Comparison of ENCODE assay signal across 16 cellular contexts in genomic region chr1:181587870-181588438, GRCh38.
DNase-seq lines count a peak whose midpoint lies in the region; ATAC-seq and TF ChIP-seq lines count a peak whose summit lies in the region.
"Had no signal": no experiment of that assay in that cellular context is flagged by ENCODE, and none has a peak within 500 bp of the region (broad histone marks: within the 10 kb centered on the region; RNA-seq: fewer than 3 reads in every experiment).

No MANE protein-coding gene starts in this region.

- H3F3A ChIP-seq in neural progenitor cell (ENCODE audit: low read depth): peaks cover 4% of the 10 kb centered on the region

- no peak overlapping the region for H3K27ac Mint-ChIP-seq in neural progenitor cell
- H3K27ac Mint-ChIP-seq: T-cell had no signal

- peaks cover 17% of the 10 kb centered on the region for H3K4me1 Mint-ChIP-seq in neural progenitor cell
- H3K4me1 Mint-ChIP-seq: T-cell had no signal

- H3K36me3 ChIP-seq in H7 (replicated peaks; ENCODE audit: control insufficient read depth, insufficient read depth, low read length) (no peaks in the 10 kb centered on the region), neural progenitor cell (no peaks in the 10 kb centered on the region)
- H3K36me3 ChIP-seq: spleen had no signal

- no peaks in the 10 kb centered on the region for H3K27me3 Mint-ChIP-seq in neural progenitor cell (ENCODE audit: insufficient read depth, low read depth)

- H3K79me2 ChIP-seq in neural progenitor cell (ENCODE audit: low read depth): no peaks in the 10 kb centered on the region

- H3K9ac ChIP-seq in neural progenitor cell: no peak overlapping the region

- H3K4me2 ChIP-seq in neural progenitor cell: no peak overlapping the region

- H3K4me3 Mint-ChIP-seq in neural progenitor cell: no peak overlapping the region
- H3K4me3 Mint-ChIP-seq: brain, T-cell had no signal

- no peak overlapping the region for H2AFZ ChIP-seq in neural progenitor cell (replicated peaks)

- no peaks in the 10 kb centered on the region for H3K36me3 Mint-ChIP-seq in neural progenitor cell
- H3K36me3 Mint-ChIP-seq: brain, T-cell had no signal

- H3K4me3 ChIP-seq in H7 (ENCODE audit: insufficient read depth, low read depth, low read length) (no peak overlapping the region), neural progenitor cell (no peak overlapping the region)
- H3K4me3 ChIP-seq: lung, spleen had no signal

- H3K27ac ChIP-seq in VCaP (no peak overlapping the region), neural progenitor cell (no peak overlapping the region)
- H3K27ac ChIP-seq: spleen had no signal

- H3K27me3 ChIP-seq in H7 (ENCODE audit: control insufficient read depth, insufficient read depth, low read length) (no peaks in the 10 kb centered on the region), neural progenitor cell (no peaks in the 10 kb centered on the region)

- H3K4me1 ChIP-seq in neural progenitor cell: peaks cover 25% of the 10 kb centered on the region
- H3K4me1 ChIP-seq: spleen had no signal

- ATAC-seq in GM21526 (IDR thresholded peaks at IDR 0.05; ENCODE audit: low FRiP score, unreplicated experiment): no peak
- ATAC-seq: T-cell had no signal

- H4K20me1 ChIP-seq in neural progenitor cell (ENCODE audit: low read depth): no peaks in the 10 kb centered on the region

- H3K9me3 Mint-ChIP-seq in neural progenitor cell: no peaks in the 10 kb centered on the region
- H3K9me3 Mint-ChIP-seq: brain, T-cell had no signal

- no peaks in the 10 kb centered on the region for H3K9me3 ChIP-seq in neural progenitor cell (ENCODE audit: low read depth)
- H3K9me3 ChIP-seq: spleen had no signal

- DNase-seq in DMS53 (lab: John Stamatoyannopoulos, UW): peak; percentile 24
- no peak for DNase-seq in DMS53 treated with DMSO at 0.1 percent for 48 hours (lab: John Stamatoyannopoulos, UW; ENCODE audit: unreplicated experiment)
- DNase-seq in H7: peak; percentile 59
- peak; percentile 23 for DNase-seq in neural progenitor cell (ENCODE audit: low spot score)
- no peak for DNase-seq in Kasumi-1 (lab: John Stamatoyannopoulos, UW)
- DNase-seq in middle frontal gyrus (ENCODE audit: extremely low spot score, low spot score): no peak
- DNase-seq: activated CD4-positive, alpha-beta T cell treated with anti-CD3 and anti-CD28 coated beads, Interleukin-2, amount 50 U/mL, for 48 hours; EL; NCI-H1436 treated with DMSO at 0.1 percent for 48 hours; NK-92 treated with Interleukin-12 subunit alpha and Interleukin-12 subunit beta, amount 100 ng/mL, for 24 hours; spleen; T-cell had no signal

- peak; percentile 28 for TF ChIP-seq CTCF in VCaP (conservative IDR thresholded peaks at IDR 0.05)
- TF ChIP-seq CTCF in neural progenitor cell (IDR thresholded peaks at IDR 0.05): peak; percentile 35

Comparison
In these comparisons a context has a peak if more than half of its experiments do, and no peak if none do; other contexts are left out.
1. DNase-seq: peak in DMS53 (single experiment), H7 (single experiment) and neural progenitor cell (single experiment); none in DMS53 treated with DMSO at 0.1 percent for 48 hours (single experiment), Kasumi-1 (0 of 2) and middle frontal gyrus (single experiment).